Comparison of ENCODE assay signal across 12 cellular contexts in the genomic region with DNA sequence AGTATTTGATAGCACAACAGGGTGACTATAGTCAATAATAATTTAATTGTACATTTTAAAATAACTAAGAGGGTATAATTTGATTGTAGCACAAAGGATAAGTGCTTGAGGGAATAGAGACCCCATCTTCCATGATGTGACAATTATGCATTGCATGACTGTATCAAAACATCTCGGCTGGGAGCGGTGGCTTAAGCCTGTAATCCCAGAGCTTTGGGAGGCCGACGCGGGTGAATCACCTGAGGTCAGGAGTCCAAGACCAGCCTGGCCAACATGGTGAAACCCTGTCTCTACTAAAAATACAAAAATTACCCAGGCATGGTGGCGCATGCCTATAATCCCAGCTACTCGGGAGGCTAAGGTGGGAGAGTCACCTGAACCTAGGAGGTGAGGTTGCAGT. TPM values are rescaled to one million over a fixed set of nuclear protein-coding genes. Genes with fewer than 3 reads are reported as not detected.
"Had no signal": no experiment of that assay in that cellular context is flagged by ENCODE, and none has a peak within 500 bp of the region (broad histone marks: within the 10 kb centered on the region; RNA-seq: fewer than 3 reads in every experiment).

No MANE protein-coding gene starts in this region.

RNA-seq across cellular contexts. Expression of a gene that starts 38.3 kb away (rescaled TPM):
- total RNA-seq: sciatic nerve, subcutaneous adipose tissue, thoracic aorta, vagina had no signal

RNA-seq across cellular contexts. Expression of a gene that starts 44.5 kb away (rescaled TPM):
- total RNA-seq: natural killer cell treated with Interleukin-12 subunit alpha and Interleukin-12 subunit beta and Interleukin-15 and Interleukin-18, amount 100 ng/mL, for 72 hours; omental fat pad; osteocyte; posterior vena cava; pulmonary artery endothelial cell; right atrium auricular region; sciatic nerve; subcutaneous adipose tissue; thoracic aorta; tibial nerve; ureter had no signal
